ENCODE assay signal across 18 cellular contexts in genomic region chr4:8700576-8700975, GRCh38.
"Had no signal": no experiment of that assay in that cellular context is flagged by ENCODE, and none has a peak within 500 bp of the region (broad histone marks: within the 10 kb centered on the region; RNA-seq: fewer than 3 reads in every experiment).

No MANE protein-coding gene starts in this region.

- H3K36me3 Mint-ChIP-seq: activated naive CD8-positive, alpha-beta T cell treated with anti-CD3 and anti-CD28 coated beads, Interleukin-2, amount 10 ng/mL, durations not matched to agents 7 days and 5 days; brain; naive thymus-derived CD4-positive, alpha-beta T cell; WTC11 had no signal

- H3K4me1 Mint-ChIP-seq: activated CD4-positive, alpha-beta memory T cell treated with anti-CD3 and anti-CD28 coated beads, Interleukin-2, amount 10 ng/mL, durations not matched to agents 7 days and 5 days; activated naive CD8-positive, alpha-beta T cell treated with anti-CD3 and anti-CD28 coated beads, Interleukin-2, amount 10 ng/mL, durations not matched to agents 7 days and 5 days; brain; naive thymus-derived CD4-positive, alpha-beta T cell; WTC11 had no signal

- H3K27ac ChIP-seq: epithelial cell of prostate, skin epidermis had no signal

- ATAC-seq: effector memory CD8-positive, alpha-beta T cell; left cardiac atrium; mucosa of descending colon; naive thymus-derived CD4-positive, alpha-beta T cell; WTC11 had no signal

- H3K4me3 Mint-ChIP-seq: activated CD4-positive, alpha-beta memory T cell treated with anti-CD3 and anti-CD28 coated beads, Interleukin-2, amount 10 ng/mL, durations not matched to agents 7 days and 5 days; activated naive CD8-positive, alpha-beta T cell treated with anti-CD3 and anti-CD28 coated beads, Interleukin-2, amount 10 ng/mL, durations not matched to agents 7 days and 5 days; dendritic cell treated with granulocyte-macrophage colony-stimulating factor and Interleukin-4, amounts not matched to agents 40 ng/mL and 50 ng/mL, for 4 days; effector memory CD8-positive, alpha-beta T cell; naive thymus-derived CD4-positive, alpha-beta T cell; WTC11 had no signal

- H3K27me3 Mint-ChIP-seq: activated naive CD8-positive, alpha-beta T cell treated with anti-CD3 and anti-CD28 coated beads, Interleukin-2, amount 10 ng/mL, durations not matched to agents 7 days and 5 days had no signal

- H3K4me3 ChIP-seq: mucosa of descending colon, skin epidermis had no signal

- H3K27ac Mint-ChIP-seq: activated CD4-positive, alpha-beta memory T cell treated with anti-CD3 and anti-CD28 coated beads, Interleukin-2, amount 10 ng/mL, durations not matched to agents 7 days and 5 days; activated naive CD8-positive, alpha-beta T cell treated with anti-CD3 and anti-CD28 coated beads, Interleukin-2, amount 10 ng/mL, durations not matched to agents 7 days and 5 days; dendritic cell treated with granulocyte-macrophage colony-stimulating factor and Interleukin-4, amounts not matched to agents 40 ng/mL and 50 ng/mL, for 4 days; effector memory CD8-positive, alpha-beta T cell; naive thymus-derived CD4-positive, alpha-beta T cell; WTC11 had no signal

- H3K9me3 ChIP-seq: mucosa of descending colon had no signal

- DNase-seq: activated CD4-positive, alpha-beta memory T cell treated with anti-CD3 and anti-CD28 coated beads, Interleukin-2, amount 10 ng/mL, durations not matched to agents 7 days and 5 days; activated CD4-positive, alpha-beta T cell treated with anti-CD3 and anti-CD28 coated beads for 4 hours; activated naive CD4-positive, alpha-beta T cell; activated naive CD8-positive, alpha-beta T cell treated with anti-CD3 and anti-CD28 coated beads, Interleukin-2, amount 10 ng/mL, durations not matched to agents 7 days and 5 days; cerebellar nuclear complex; effector memory CD8-positive, alpha-beta T cell; left cardiac atrium; mucosa of descending colon; naive thymus-derived CD4-positive, alpha-beta T cell; stimulated activated CD4-positive, alpha-beta T cell treated with anti-CD3 and anti-CD28 coated beads, Interleukin-4, amount 100 ng/mL, for 4 hours; stimulated activated CD8-positive, alpha-beta memory T cell treated with anti-CD3 and anti-CD28 coated beads, Interleukin-4, amount 100 ng/mL, for 48 hours; stimulated activated naive CD4-positive, alpha-beta T cell treated with Interleukin-2 at 50 U/mL for 16 hours; SW 1271 had no signal

- H3K9me3 Mint-ChIP-seq: activated CD4-positive, alpha-beta memory T cell treated with anti-CD3 and anti-CD28 coated beads, Interleukin-2, amount 10 ng/mL, durations not matched to agents 7 days and 5 days; activated naive CD8-positive, alpha-beta T cell treated with anti-CD3 and anti-CD28 coated beads, Interleukin-2, amount 10 ng/mL, durations not matched to agents 7 days and 5 days; dendritic cell treated with granulocyte-macrophage colony-stimulating factor and Interleukin-4, amounts not matched to agents 40 ng/mL and 50 ng/mL, for 4 days; effector memory CD8-positive, alpha-beta T cell had no signal
